19 cellular contexts compared by ENCODE assay signal in the genomic region with DNA sequence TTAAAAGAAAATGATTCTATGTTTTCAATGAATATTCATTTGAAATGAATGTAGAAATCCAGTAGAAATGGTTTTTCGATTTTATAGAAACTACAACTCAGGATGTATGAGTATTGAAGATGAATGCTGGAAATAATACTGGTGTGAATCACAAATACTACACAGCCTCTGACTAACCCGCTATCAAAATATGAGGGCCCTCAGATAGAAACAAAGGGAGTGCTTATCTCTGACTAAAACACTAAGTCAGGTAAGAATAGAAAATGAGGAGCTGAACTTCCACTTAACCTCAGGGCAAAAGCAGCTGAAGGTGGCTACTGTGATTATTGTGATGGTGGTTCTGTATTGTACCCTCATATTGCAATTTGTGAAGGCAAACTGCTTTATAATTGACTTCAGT.
"Had no signal": no experiment of that assay in that cellular context is flagged by ENCODE, and none has a peak within 500 bp of the region (broad histone marks: within the 10 kb centered on the region; RNA-seq: fewer than 3 reads in every experiment).

No MANE protein-coding gene starts in this region.

- H3K27me3 ChIP-seq: ascending aorta, pancreas, spleen had no signal

- H3K9me3 ChIP-seq: ascending aorta, pancreas had no signal

- H3K36me3 Mint-ChIP-seq: naive thymus-derived CD8-positive, alpha-beta T cell had no signal

- H3K4me3 ChIP-seq: ascending aorta, pancreas, spleen had no signal

- H3K4me3 Mint-ChIP-seq: activated CD4-positive, alpha-beta T cell treated with anti-CD3 and anti-CD28 coated beads, Interleukin-2, amount 10 ng/mL, durations not matched to agents 7 days and 5 days; activated CD8-positive, alpha-beta T cell treated with anti-CD3 and anti-CD28 coated beads, Interleukin-2, amount 10 ng/mL, durations not matched to agents 7 days and 5 days; activated naive CD4-positive, alpha-beta T cell treated with anti-CD3 and anti-CD28 coated beads for 36 hours; activated T-cell treated with anti-CD3 and anti-CD28 coated beads, Interleukin-2, amount 50 U/mL, for 24 hours; effector memory CD8-positive, alpha-beta T cell; naive thymus-derived CD8-positive, alpha-beta T cell; T-helper 1 cell treated with Interleukin-12 subunit alpha and Interleukin-12 subunit beta and Interleukin-4 antibody, amounts not matched to agents 30 μg/mL and 1 μg/mL, for 36 hours had no signal

- H3K4me1 Mint-ChIP-seq: activated CD4-positive, alpha-beta T cell treated with anti-CD3 and anti-CD28 coated beads, Interleukin-2, amount 10 ng/mL, durations not matched to agents 7 days and 5 days; naive thymus-derived CD8-positive, alpha-beta T cell had no signal

- H3K36me3 ChIP-seq: ascending aorta, pancreas, spleen had no signal

- H3K27ac Mint-ChIP-seq: activated CD4-positive, alpha-beta T cell treated with anti-CD3 and anti-CD28 coated beads, Interleukin-2, amount 10 ng/mL, durations not matched to agents 7 days and 5 days; activated CD8-positive, alpha-beta T cell treated with anti-CD3 and anti-CD28 coated beads, Interleukin-2, amount 10 ng/mL, durations not matched to agents 7 days and 5 days; activated naive CD4-positive, alpha-beta T cell treated with anti-CD3 and anti-CD28 coated beads for 36 hours; activated T-cell treated with anti-CD3 and anti-CD28 coated beads, Interleukin-2, amount 50 U/mL, for 24 hours; activated T-helper 2 cell treated with anti-CD3 and anti-CD28 coated beads, Interferon-gamma antibody, Interleukin-2, Interleukin-4, amounts not matched to agents 10 μg/mL and 5 μg/mL and 100 μg/mL, durations not matched to agents 14 hours and 24 hours and 36 hours; effector memory CD8-positive, alpha-beta T cell; naive thymus-derived CD8-positive, alpha-beta T cell; T-helper 1 cell treated with Interleukin-12 subunit alpha and Interleukin-12 subunit beta and Interleukin-4 antibody, amounts not matched to agents 30 μg/mL and 1 μg/mL, for 36 hours had no signal

- H3K27ac ChIP-seq: ascending aorta, epithelial cell of prostate, pancreas, spleen had no signal

- DNase-seq: activated CD4-positive, alpha-beta T cell treated with anti-CD3 and anti-CD28 coated beads, Interleukin-2, amount 10 ng/mL, durations not matched to agents 7 days and 5 days; activated CD8-positive, alpha-beta T cell treated with anti-CD3 and anti-CD28 coated beads, Interleukin-2, amount 10 ng/mL, durations not matched to agents 7 days and 5 days; activated naive CD4-positive, alpha-beta T cell treated with anti-CD3 and anti-CD28 coated beads for 36 hours; activated T-cell treated with anti-CD3 and anti-CD28 coated beads, Interleukin-2, amount 50 U/mL, for 24 hours; caudate nucleus; effector memory CD8-positive, alpha-beta T cell; foreskin melanocyte; left ventricle myocardium superior; mesenchymal stem cell; naive thymus-derived CD8-positive, alpha-beta T cell; pancreas; spleen; stimulated activated naive CD4-positive, alpha-beta T cell had no signal

- H3K9me3 Mint-ChIP-seq: activated naive CD4-positive, alpha-beta T cell treated with anti-CD3 and anti-CD28 coated beads for 36 hours; activated T-cell treated with anti-CD3 and anti-CD28 coated beads, Interleukin-2, amount 50 U/mL, for 24 hours; activated T-helper 2 cell treated with anti-CD3 and anti-CD28 coated beads, Interferon-gamma antibody, Interleukin-2, Interleukin-4, amounts not matched to agents 10 μg/mL and 5 μg/mL and 100 μg/mL, durations not matched to agents 14 hours and 24 hours and 36 hours; T-helper 1 cell treated with Interleukin-12 subunit alpha and Interleukin-12 subunit beta and Interleukin-4 antibody, amounts not matched to agents 30 μg/mL and 1 μg/mL, for 36 hours had no signal

- H3K4me1 ChIP-seq: ascending aorta, pancreas, spleen had no signal

- ATAC-seq: activated CD4-positive, CD25-positive, alpha-beta regulatory T cell treated with anti-CD3 and anti-CD28 coated beads, Interleukin-2, amount 50 U/mL, for 24 hours; activated CD8-positive, alpha-beta T cell treated with anti-CD3 and anti-CD28 coated beads, Interleukin-2, amount 10 ng/mL, durations not matched to agents 7 days and 5 days; effector memory CD8-positive, alpha-beta T cell; left ventricle myocardium superior; naive thymus-derived CD8-positive, alpha-beta T cell; pancreas; sciatic nerve had no signal
